ENCODE assay signal across 17 cellular contexts in the genomic region with DNA sequence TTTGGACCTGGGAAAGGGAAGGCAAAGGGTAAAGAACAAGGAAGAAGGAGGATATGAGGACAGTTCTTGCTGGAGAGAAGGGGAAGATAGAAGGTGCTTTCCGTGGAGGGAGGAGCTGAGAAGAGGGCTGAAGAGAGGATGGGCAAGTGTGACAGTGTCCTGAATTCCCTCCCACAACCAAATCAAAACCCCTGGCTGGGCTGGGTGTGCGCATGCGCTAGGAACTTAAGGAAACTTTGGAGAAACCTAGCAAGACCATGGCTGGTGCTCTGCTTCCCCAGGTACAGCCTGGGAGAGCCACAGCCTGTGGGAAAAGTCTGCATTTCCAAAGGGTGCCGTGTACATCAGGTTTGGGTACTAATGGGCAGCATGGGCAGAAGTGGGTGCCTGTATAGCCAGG. TPM values are rescaled to one million over a fixed set of nuclear protein-coding genes. Genes with fewer than 3 reads are reported as not detected.
DNase-seq lines count a peak whose midpoint lies in the region; ATAC-seq, FAIRE-seq and TF ChIP-seq lines count a peak whose summit lies in the region.
"Had no signal": no experiment of that assay in that cellular context is flagged by ENCODE, and none has a peak within 500 bp of the region (broad histone marks: within the 10 kb centered on the region; RNA-seq: fewer than 3 reads in every experiment).

No MANE protein-coding gene starts in this region.

- H3K79me2 ChIP-seq in SK-N-SH (ENCODE audit: insufficient read depth) (no peaks in the 10 kb centered on the region), K562 (ENCODE audit: control insufficient read depth, insufficient read depth, low read length) (no peaks in the 10 kb centered on the region), neural progenitor cell (ENCODE audit: low read depth) (no peaks in the 10 kb centered on the region)

- TF ChIP-seq EP300 in SK-N-SH (IDR thresholded peaks at IDR 0.05; ENCODE audit: borderline replicate concordance in 1 of 2, low read depth in 1 of 2, low read length in 1 of 2) (no peak), K562 (IDR thresholded peaks at IDR 0.05; ENCODE audit: low read length) (no peak)

- H3K36me3 Mint-ChIP-seq in neural progenitor cell = no peaks in the 10 kb centered on the region

- H3F3A ChIP-seq in SK-N-SH (replicated peaks; ENCODE audit: insufficient read depth) (no peaks in the 10 kb centered on the region), neural progenitor cell (ENCODE audit: low read depth) (no peaks in the 10 kb centered on the region)

- H3K9ac ChIP-seq in SK-N-SH (no peak overlapping the region), K562 (ENCODE audit: insufficient read depth in 1 of 2, low read depth in 2 of 2, low read length in 2 of 2) (no peak overlapping the region), neural progenitor cell (no peak overlapping the region)
- H3K9ac ChIP-seq: BLaER1 had no signal

- H3K4me2 ChIP-seq in SK-N-SH = peak overlapping the region; percentile 31
- no peak overlapping the region for H3K4me2 ChIP-seq in K562 (ENCODE audit: insufficient read depth, low read length)
- no peak overlapping the region for H3K4me2 ChIP-seq in neural progenitor cell
- H3K4me2 ChIP-seq: BLaER1 had no signal

- CTCF ChIA-PET in SK-N-SH (lab: Yijun Ruan, JAX) = no interaction called here
- CTCF ChIA-PET in K562 (lab: Yijun Ruan, JAX; ENCODE audit: low intra/inter-chr PET ratio) = no interaction called here

- ATAC-seq in SK-N-SH treated with all-trans-retinoic acid at 6 μM for 48 hours (no peak), K562 (no peak), HG02610 (IDR thresholded peaks at IDR 0.05; ENCODE audit: unreplicated experiment) (no peak)
- ATAC-seq: GM12878, HCT116 had no signal

- H4K20me1 ChIP-seq in SK-N-SH (ENCODE audit: insufficient read depth) (no peaks in the 10 kb centered on the region), K562 (replicated peaks; ENCODE audit: control insufficient read depth, insufficient read depth, low read length) (no peaks in the 10 kb centered on the region), neural progenitor cell (ENCODE audit: low read depth) (no peaks in the 10 kb centered on the region)
- H4K20me1 ChIP-seq: BLaER1 had no signal

- H3K4me1 Mint-ChIP-seq in neural progenitor cell = peaks cover 16% of the 10 kb centered on the region

- H3K36me3 ChIP-seq in SK-N-SH (replicated peaks in 1 of 2; ENCODE audit: control insufficient read depth in 1 of 2, insufficient read depth in 2 of 2, low read length in 1 of 2) = no peaks in the 10 kb centered on the region
- no peaks in the 10 kb centered on the region for H3K36me3 ChIP-seq in K562 (ENCODE audit: control insufficient read depth, insufficient read depth, low read length)
- no peaks in the 10 kb centered on the region for H3K36me3 ChIP-seq in neural progenitor cell
- H3K36me3 ChIP-seq: BLaER1 had no signal

- H3K27me3 ChIP-seq in SK-N-SH (ENCODE audit: insufficient read depth) (no peaks in the 10 kb centered on the region), K562 (ENCODE audit: control insufficient read depth in 2 of 2, insufficient read depth in 2 of 2, low read length in 2 of 2) (peaks cover 0 to 4% of the 10 kb centered on the region in 2 experiments; a peak in 2 of 5 replicates), neural progenitor cell (no peaks in the 10 kb centered on the region)
- H3K27me3 ChIP-seq: BLaER1 had no signal

- H3K27ac ChIP-seq in SK-N-SH (ENCODE audit: low read depth in 2 of 2, low read length in 1 of 2) (peak overlapping the region in 1 of 2 experiments; percentile 57; a peak in 1 of 4 replicates), K562 (ENCODE audit: extremely low read depth, low read depth, low read length) (no peak overlapping the region), neural progenitor cell (no peak overlapping the region), caudate nucleus (ENCODE audit: low read depth, low read length) (no peak overlapping the region)
- H3K27ac ChIP-seq: 22Rv1, BLaER1 had no signal

- no peak for TF ChIP-seq CTCF in SK-N-SH (IDR thresholded peaks at IDR 0.05)
- no peak for TF ChIP-seq CTCF in K562 (IDR thresholded peaks at IDR 0.05 in 2 of 3, conservative IDR thresholded peaks at IDR 0.05 in 1 of 3; ENCODE audit: insufficient read depth in 2 of 3, low read depth in 1 of 3, low read length in 3 of 3)
- no peak for TF ChIP-seq CTCF in neural progenitor cell (IDR thresholded peaks at IDR 0.05)

- H3K9me2 ChIP-seq in SK-N-SH = no peaks in the 10 kb centered on the region

- H3K9me3 ChIP-seq in SK-N-SH (no peaks in the 10 kb centered on the region), K562 (replicated peaks; ENCODE audit: control insufficient read depth, insufficient read depth, low read depth, low read length) (no peaks in the 10 kb centered on the region), neural progenitor cell (ENCODE audit: low read depth) (no peaks in the 10 kb centered on the region)
- H3K9me3 ChIP-seq: BLaER1 had no signal

- H3K4me3 ChIP-seq in SK-N-SH (ENCODE audit: low read depth in 2 of 2, low read length in 1 of 2) (no peak overlapping the region), K562 (no peak overlapping the region), neural progenitor cell (no peak overlapping the region)
- H3K4me3 ChIP-seq: BLaER1, GM12878 had no signal

- peak overlapping the region; percentile 7 for H3K27ac Mint-ChIP-seq in neural progenitor cell

- no TSS peak for BruUV-seq in K562 (replicated peaks; lab: Mats Ljungman, UMichigan)

- DNase-seq in SK-N-SH (no peak), K562 (ENCODE audit: extremely low read depth in 1 of 4, low spot score in 3 of 4) (peak in 2 of 4 experiments; percentile 12 to 13), neural progenitor cell (ENCODE audit: low spot score) (no peak), caudate nucleus (lab: John Stamatoyannopoulos, UW) (no peak)
- DNase-seq in stimulated activated naive CD4-positive, alpha-beta T cell (lab: John Stamatoyannopoulos, UW) = no peak
- DNase-seq: AML-193, Calu3, DMS 273 treated with DMSO at 0.1 percent for 48 hours, DMS79 had no signal

- H3K27me3 Mint-ChIP-seq in neural progenitor cell (ENCODE audit: insufficient read depth, low read depth) = peaks cover 3% of the 10 kb centered on the region

- FAIRE-seq in K562 (lab: Jason Lieb, UNC) = no peak
- FAIRE-seq: GM12878, GM18507, H54 had no signal

- in situ Hi-C loops in K562 (cut with MboI) = no loop called here

- no peak for TF ChIP-seq POLR2A in K562 (conservative IDR thresholded peaks at IDR 0.05)

- POLR2A ChIA-PET in SK-N-SH (lab: Yijun Ruan, JAX) (no interaction called here), K562 (lab: Yijun Ruan, JAX) (no interaction called here)

- intact Hi-C loops in K562 (cut with micrococcal nuclease) = no loop called here

- H3K9me3 Mint-ChIP-seq in neural progenitor cell = no peaks in the 10 kb centered on the region

- 91% methylated on average over 4 of the region's 4 CpGs for whole genome bisulfite sequencing in SK-N-SH (ENCODE audit: low lambda C conversion rate)
- 2% methylated on average over 3 of the region's 4 CpGs for WGBS in K562 (ENCODE audit: insufficient coverage, low coverage, missing lambda C conversion rate)

- H3K9me1 ChIP-seq in K562 (ENCODE audit: control insufficient read depth, insufficient read depth, low read length) = no peaks in the 10 kb centered on the region

- no peak for TF ChIP-seq RAD21 in SK-N-SH (IDR thresholded peaks at IDR 0.05; ENCODE audit: low read length)
- no peak for TF ChIP-seq RAD21 in K562 (CRISPR knock-in tag; conservative IDR thresholded peaks at IDR 0.05 in 1 of 2, IDR thresholded peaks at IDR 0.05 in 1 of 2)

- H2AFZ ChIP-seq in SK-N-SH (ENCODE audit: low read depth) = no peak overlapping the region
- H2AFZ ChIP-seq in K562 (ENCODE audit: low read depth, low read length) = no peak overlapping the region
- no peak overlapping the region for H2AFZ ChIP-seq in neural progenitor cell (replicated peaks)

- no peak overlapping the region for H3K4me3 Mint-ChIP-seq in neural progenitor cell

- H3K4me1 ChIP-seq in SK-N-SH (ENCODE audit: control insufficient read depth in 1 of 2, insufficient read depth in 2 of 2, low read depth in 1 of 2, low read length in 1 of 2) = peaks cover 0 to 23% of the 10 kb centered on the region in 2 experiments; a peak in 3 of 4 replicates
- no peaks in the 10 kb centered on the region for H3K4me1 ChIP-seq in K562 (replicated peaks in 1 of 2; ENCODE audit: control insufficient read depth in 2 of 2, insufficient read depth in 2 of 2, low read length in 2 of 2)
- H3K4me1 ChIP-seq in neural progenitor cell = peaks cover 34% of the 10 kb centered on the region
- H3K4me1 ChIP-seq: BLaER1 had no signal

TF ChIP-seq in SK-N-SH, 30 proteins besides CTCF, POLR2A, EP300 and RAD21 (continues in another document):
- TF ChIP-seq TCF12 (IDR thresholded peaks at IDR 0.05) = no peak
- TF ChIP-seq POLR2AphosphoS5 (IDR thresholded peaks at IDR 0.05; ENCODE audit: low read depth, low read length) = no peak

TF ChIP-seq in SK-N-SH treated with all-trans-retinoic acid at 6 μM for 48 hours, 23 proteins besides CTCF, POLR2A, EP300 and RAD21:
- TF ChIP-seq ARNTL (CRISPR knock-in tag; IDR thresholded peaks at IDR 0.05; ENCODE audit: borderline replicate concordance, low read depth) = no peak
- no peak for TF ChIP-seq ZNF8 (CRISPR knock-in tag; IDR thresholded peaks at IDR 0.05)

TF ChIP-seq in K562, 482 proteins besides CTCF, POLR2A, EP300 and RAD21:
- no peak for TF ChIP-seq ZNF586 (CRISPR knock-in tag; conservative IDR thresholded peaks at IDR 0.05)
- TF ChIP-seq NRF1 (conservative IDR thresholded peaks at IDR 0.05 in 1 of 2, IDR thresholded peaks at IDR 0.05 in 1 of 2) = peak; percentile 79 to 83

RNA-seq across cellular contexts. Expression of a gene that starts 29.0 kb away (rescaled TPM):
- polyA plus RNA-seq in SK-N-SH (2012; rRNA removed) (29.8 and 34.5 TPM in 2 replicates), K562 (2011; rRNA removed) (0.22 and 0.95 TPM in 2 replicates), K562 (2014; fragmentation: Illumina TruSeq; extraction: Trizol) (0.64 and 0.66 TPM in 2 replicates), K562 (2014; fragmentation: Nextera tagmentation; extraction: Ambion mirVana) (under 1 TPM; 0.10 to 0.38 TPM), K562 (2014; rRNA removed) (0.58 and 0.84 TPM in 2 replicates)
- polyA plus RNA-seq in SK-N-SH (2012; cell fraction: cytosol; rRNA removed) = 20.3 and 27.2 TPM in 2 replicates
- 47.0 and 55.9 TPM in 2 replicates for polyA plus RNA-seq in SK-N-SH (2012; cell fraction: nucleus; rRNA removed)
- 0.53 and 1.1 TPM in 2 replicates for total RNA-seq in K562 (2011; cell fraction: chromatin; rRNA removed; ENCODE audit: low replicate concordance)
- 1.4 and 2.8 TPM in 2 replicates for total RNA-seq in K562 (2011; cell fraction: nucleolus; rRNA removed)
- total RNA-seq in K562 (2011; cell fraction: nucleoplasm; rRNA removed) = 0.61 and 1.0 TPM in 2 replicates
- total RNA-seq in K562 (2014; rRNA removed) (2.0 and 2.9 TPM in 2 replicates), K562 (2014; rRNA removed; fragmentation: Illumina TruSeq; extraction: Trizol) (1.2 TPM in 2 replicates), K562 (2015; rRNA removed; fragmentation: Illumina TruSeq; extraction: Trizol) (0.72 and 1.1 TPM in 2 replicates), K562 (2021) (2.7 and 3.7 TPM in 2 replicates), neural progenitor cell (ENCODE audit: low replicate concordance) (53.3 and 155 TPM in 2 replicates)
- polyA plus RNA-seq in K562 (2011; cell fraction: cytosol; rRNA removed) = 0.19 and 2.6 TPM in 2 replicates
- polyA plus RNA-seq in K562 (2011; cell fraction: nucleus; rRNA removed) = 0.39 and 2.5 TPM in 2 replicates
- polyA plus RNA-seq in K562 (2012) = 0.58 and 2.0 TPM in 2 replicates
- polyA minus RNA-seq in K562 (2011; rRNA and poly(A)+ RNA removed) = 0.09 and 0.32 TPM in 2 replicates
- polyA minus RNA-seq in K562 (2011; cell fraction: cytosol; rRNA and poly(A)+ RNA removed) = 0.82 and 1.4 TPM in 2 replicates
- polyA minus RNA-seq in K562 (2011; cell fraction: nucleus; rRNA and poly(A)+ RNA removed) = 0.67 and 1.8 TPM in 2 replicates

Comparison
In these comparisons a context has a peak if more than half of its experiments do, and no peak if none do; other contexts are left out.
1. RNA of a gene that starts 29.0 kb away (total RNA-seq): 53.3 to 155 TPM in neural progenitor cell; 0.53 to 3.7 TPM in K562; every median in the first group is over 10 times any median in the second.